In the genomic region with DNA sequence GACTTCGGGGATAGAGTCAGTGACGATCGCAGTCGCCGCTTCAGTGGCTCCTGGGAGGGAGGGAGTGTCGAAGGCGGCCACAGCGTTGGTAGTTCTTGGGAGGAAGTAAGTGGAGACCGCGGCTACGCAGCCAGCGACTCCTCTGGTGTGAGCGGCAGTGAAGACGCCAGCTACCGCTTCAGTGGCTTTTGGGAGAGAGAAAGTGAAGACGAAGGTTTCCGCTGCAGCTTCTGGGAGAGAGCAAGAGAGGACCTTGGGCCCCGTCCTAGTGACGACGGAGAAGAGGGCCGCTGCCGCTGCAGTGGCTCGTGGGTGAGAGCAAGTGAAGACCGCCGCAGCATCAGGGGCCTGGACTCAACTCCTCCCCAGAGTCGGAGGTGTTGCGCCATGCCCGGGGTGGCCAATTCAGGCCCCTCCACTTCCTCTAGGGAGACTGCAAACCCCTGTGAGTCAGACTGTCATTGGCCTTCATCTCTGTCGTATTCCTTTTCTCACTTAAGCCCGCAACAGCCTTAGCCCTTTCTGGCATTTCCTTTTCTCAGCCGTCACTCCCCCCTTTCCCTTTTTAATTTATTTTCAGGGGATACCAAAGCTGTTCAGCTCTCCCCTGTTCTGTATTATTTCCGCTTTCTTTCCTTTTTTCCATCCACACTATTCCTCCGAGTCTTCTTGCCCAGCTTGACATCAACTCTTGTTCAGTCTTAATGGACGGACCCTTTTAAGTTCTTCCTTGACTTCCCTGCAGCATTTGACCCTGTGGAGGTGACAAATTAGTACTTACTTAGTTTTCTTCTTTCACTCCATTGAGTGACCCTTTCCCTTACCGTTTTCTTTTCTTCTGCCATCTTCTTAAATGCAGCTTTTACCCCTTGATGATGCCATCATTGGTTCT, we compare ENCODE assay signal across 8 cellular contexts. TPM values are rescaled to one million over a fixed set of nuclear protein-coding genes. Genes with fewer than 3 reads are reported as not detected.
A peak's percentile ranks its signal among the peaks of the same experiment; 100 is the strongest.
DNase-seq lines count a peak whose midpoint lies in the region; ATAC-seq and TF ChIP-seq lines count a peak whose summit lies in the region.

No MANE protein-coding gene starts in this region.

- H3K36me3 Mint-ChIP-seq in CD4-positive, alpha-beta memory T cell, result peaks cover 9 to 51% of the 10 kb centered on the region in 2 donors
- H3K36me3 Mint-ChIP-seq in progenitor cell of endocrine pancreas (ENCODE audit: insufficient read depth), result peaks cover 7% of the 10 kb centered on the region

- H3K4me3 ChIP-seq in CD4-positive, alpha-beta memory T cell (ENCODE audit: low read length in 2 of 2), result peak overlapping the region; percentile 90 to 99
- H3K4me3 ChIP-seq in adipocyte (ENCODE audit: low read length), result peak overlapping the region; percentile 88
- H3K4me3 ChIP-seq in uterus, result peak overlapping the region; percentile 68 to 82

- H3K36me3 ChIP-seq in CD4-positive, alpha-beta memory T cell (ENCODE audit: insufficient read depth, low read length), result peaks cover 6% of the 10 kb centered on the region
- H3K36me3 ChIP-seq in adipocyte (ENCODE audit: control insufficient read depth, insufficient read depth, low read length, severe bottlenecking), result peaks cover 29% of the 10 kb centered on the region
- no peaks in the 10 kb centered on the region for H3K36me3 ChIP-seq in uterus

- peak overlapping the region; percentile 98 to 100 (median 99) for H3K4me3 Mint-ChIP-seq in CD4-positive, alpha-beta memory T cell
- H3K4me3 Mint-ChIP-seq in progenitor cell of endocrine pancreas (ENCODE audit: low read depth), result peak overlapping the region; percentile 90

- H3K27me3 Mint-ChIP-seq in CD4-positive, alpha-beta memory T cell, result no peaks in the 10 kb centered on the region
- no peaks in the 10 kb centered on the region for H3K27me3 Mint-ChIP-seq in progenitor cell of endocrine pancreas

- no peak for TF ChIP-seq CTCF in progenitor cell of endocrine pancreas (IDR thresholded peaks at IDR 0.05; ENCODE audit: unreplicated experiment)
- TF ChIP-seq CTCF in uterus (IDR thresholded peaks at IDR 0.05), result no peak

- no peaks in the 10 kb centered on the region for H3K9me3 ChIP-seq in CD4-positive, alpha-beta memory T cell (ENCODE audit: control insufficient read depth in 1 of 2, low read length in 2 of 2)
- H3K9me3 ChIP-seq in adipocyte (ENCODE audit: control insufficient read depth, low read length) (no peaks in the 10 kb centered on the region), uterus (no peaks in the 10 kb centered on the region)

- TF ChIP-seq POLR2A in uterus (IDR thresholded peaks at IDR 0.05), result peak in 1 of 2 donors; percentile 44

- H3K4me1 ChIP-seq in CD4-positive, alpha-beta memory T cell (ENCODE audit: insufficient read depth, low read length), result peaks cover 39% of the 10 kb centered on the region
- H3K4me1 ChIP-seq in adipocyte (ENCODE audit: control insufficient read depth, insufficient read depth, low read length) (peaks cover 34% of the 10 kb centered on the region), uterus (peaks cover 0 to 7% of the 10 kb centered on the region in 2 donors)

- ATAC-seq in GM19372 (IDR thresholded peaks at IDR 0.05; ENCODE audit: low read depth, unreplicated experiment), result peak; percentile 59
- peak; percentile 49 for ATAC-seq in HG03460 (IDR thresholded peaks at IDR 0.05; ENCODE audit: unreplicated experiment)
- peak; percentile 70 to 82 for ATAC-seq in left cardiac atrium

- peak overlapping the region; percentile 99 to 100 (median 100) for H3K27ac Mint-ChIP-seq in CD4-positive, alpha-beta memory T cell
- peak overlapping the region; percentile 96 for H3K27ac Mint-ChIP-seq in progenitor cell of endocrine pancreas

- H3K27ac ChIP-seq in CD4-positive, alpha-beta memory T cell (ENCODE audit: low read depth, low read length), result peak overlapping the region; percentile 99
- H3K27ac ChIP-seq in uterus, result peak overlapping the region; percentile 87 to 88

- peak; percentile 67 to 78 (median 75) for DNase-seq in CD4-positive, alpha-beta memory T cell
- DNase-seq in SW 1271 (lab: John Stamatoyannopoulos, UW), result peak; percentile 36 to 75
- DNase-seq in adipocyte (ENCODE audit: low read depth), result peak; percentile 94
- DNase-seq in left cardiac atrium, result peak; percentile 81
- peak; percentile 15 for DNase-seq in progenitor cell of endocrine pancreas (ENCODE audit: low spot score, unreplicated experiment)
- peak; percentile 76 to 77 for DNase-seq in uterus

- CTCF ChIA-PET in CD4-positive, alpha-beta memory T cell (lab: Charles Lee; ENCODE audit: partially characterized antibody), result interaction anchor here (1.0 to 1.6 kb wide), 5 partner anchors 13 to 327 kb away, joined by 3 to 5 read pairs (median 3); a partner anchor contains a TSS

- intact Hi-C loops in CD4-positive, alpha-beta memory T cell (cut with micrococcal nuclease), result loop anchor here (1.0 to 5.0 kb wide), 3 partner anchors 107 to 288 kb away; a partner anchor contains a TSS
- intact Hi-C loops in left cardiac atrium (cut with DNase I), result loop anchor here in 1 of 2 donors (5.0 kb wide), 2 partner anchors 37 to 292 kb away; a partner anchor contains a TSS
- intact Hi-C loops in uterus (cut with DNase I; ENCODE audit: low total_unique reads), result loop anchor here (5.0 to 10.0 kb wide), 2 partner anchors 122 to 290 kb away; a partner anchor contains a TSS

- H3K9me3 Mint-ChIP-seq in CD4-positive, alpha-beta memory T cell, result peaks cover 0 to 4% (median 0%) of the 10 kb centered on the region in 8 donors
- no peaks in the 10 kb centered on the region for H3K9me3 Mint-ChIP-seq in progenitor cell of endocrine pancreas (ENCODE audit: low read depth)

- no peaks in the 10 kb centered on the region for H3K27me3 ChIP-seq in CD4-positive, alpha-beta memory T cell (ENCODE audit: insufficient read depth, low read length)
- H3K27me3 ChIP-seq in adipocyte (replicated peaks; ENCODE audit: control insufficient read depth, insufficient read depth, low read length) (no peaks in the 10 kb centered on the region), uterus (no peaks in the 10 kb centered on the region)

- POLR2A ChIA-PET in CD4-positive, alpha-beta memory T cell (lab: Charles Lee; ENCODE audit: partially characterized antibody), result interaction anchor here (0.8 to 3.2 kb wide), 10 partner anchors 13 to 294 kb away, joined by 3 to 95 read pairs (median 6); a partner anchor contains a TSS

- H3K9ac ChIP-seq in adipocyte (ENCODE audit: low read length), result peak overlapping the region; percentile 89

- H3K4me1 Mint-ChIP-seq in CD4-positive, alpha-beta memory T cell, result peaks cover 35 to 53% (median 41%) of the 10 kb centered on the region in 4 donors
- peaks cover 28% of the 10 kb centered on the region for H3K4me1 Mint-ChIP-seq in progenitor cell of endocrine pancreas (ENCODE audit: low read depth)

RNA-seq across cellular contexts. Expression of a gene that starts 1.0 kb away (rescaled TPM):
- 10 to 100 TPM in 1 of 2 experiments, 1 to 10 TPM in 1; 8.9 to 12.4 TPM for total RNA-seq in CD4-positive, alpha-beta memory T cell
- polyA plus RNA-seq in CD4-positive, alpha-beta memory T cell, result 1 to 10 TPM; 3.9 to 4.4 TPM
- total RNA-seq in left cardiac atrium, result 1 to 10 TPM; 5.0 to 7.0 TPM
- total RNA-seq in progenitor cell of endocrine pancreas, result 12.1 and 12.7 TPM in 2 replicates
- 10 to 100 TPM in 2 of 4 donors, 1 to 10 TPM in 2; 3.3 to 21.7 (median 9.0) TPM for total RNA-seq in uterus

RNA-seq across cellular contexts. Expression of a gene that starts 37.6 kb away (rescaled TPM):
- total RNA-seq in CD4-positive, alpha-beta memory T cell, result 100 to 1,000 TPM; 161 to 165 TPM
- polyA plus RNA-seq in CD4-positive, alpha-beta memory T cell, result 10 to 100 TPM; 11.6 to 41.9 TPM
- total RNA-seq in left cardiac atrium (10 to 100 TPM; 30.9 to 36.1 TPM), progenitor cell of endocrine pancreas (65.0 and 69.1 TPM in 2 replicates), uterus (100 to 1,000 TPM in 3 of 4 donors, 10 to 100 TPM in 1; 80.7 to 191 (median 122) TPM)

Comparison
In these comparisons a context has a peak if more than half of its experiments do, and no peak if none do; other contexts are left out.
1. Peak in every context shown above with its lines: DNase-seq, ATAC-seq, H3K4me3 ChIP-seq and H3K27ac ChIP-seq.
2. DNase-seq: peak in every context shown above with its lines; median percentile 94 in adipocyte; 81 in left cardiac atrium; 76 in uterus; 75 in CD4-positive, alpha-beta memory T cell; 56 in SW 1271; 15 in progenitor cell of endocrine pancreas.